9 cellular contexts compared by ENCODE assay signal in genomic region chr6:73704260-73704659, GRCh38. TPM values are rescaled to one million over a fixed set of nuclear protein-coding genes. Genes with fewer than 3 reads are reported as not detected.
A peak's percentile ranks its signal among the peaks of the same experiment; 100 is the strongest.
DNase-seq lines count a peak whose midpoint lies in the region; ATAC-seq and TF ChIP-seq lines count a peak whose summit lies in the region.
"Had no signal": no experiment of that assay in that cellular context is flagged by ENCODE, and none has a peak within 500 bp of the region (broad histone marks: within the 10 kb centered on the region; RNA-seq: fewer than 3 reads in every experiment).

No MANE protein-coding gene starts in this region.

- H3K79me2 ChIP-seq in mesendoderm (ENCODE audit: control insufficient read depth, insufficient read depth, low read length): no peaks in the 10 kb centered on the region

- no peak overlapping the region for H2BK15ac ChIP-seq in mesendoderm (replicated peaks; ENCODE audit: low read depth)

- peak; percentile 61 for ATAC-seq in HG03558 (IDR thresholded peaks at IDR 0.05; ENCODE audit: extremely low read depth, unreplicated experiment)
- peak; percentile 95 for ATAC-seq in activated naive CD8-positive, alpha-beta T cell treated with anti-CD3 and anti-CD28 coated beads, Interleukin-2, amount 50 U/mL, for 24 hours
- ATAC-seq in HG03439 (IDR thresholded peaks at IDR 0.05; ENCODE audit: unreplicated experiment): no peak
- ATAC-seq in lower lobe of right lung: no peak
- ATAC-seq in HG03565 (IDR thresholded peaks at IDR 0.05; ENCODE audit: unreplicated experiment): no peak

- H3K18ac ChIP-seq in mesendoderm (ENCODE audit: low read length): no peak overlapping the region

- H3K9ac ChIP-seq in mesendoderm (ENCODE audit: low read length): no peak overlapping the region

- intact Hi-C loops in lower lobe of right lung (cut with DNase I): no loop called here

- no peak overlapping the region for H2AK5ac ChIP-seq in mesendoderm (ENCODE audit: low read length)

- no peak overlapping the region for H3K56ac ChIP-seq in mesendoderm (ENCODE audit: low read length)

- H3K4me1 ChIP-seq in mesendoderm (ENCODE audit: control insufficient read depth, low read depth, low read length): no peaks in the 10 kb centered on the region
- peaks cover 4% of the 10 kb centered on the region for H3K4me1 ChIP-seq in lower lobe of right lung

- H3K4me3 ChIP-seq in mesendoderm (ENCODE audit: low read length) (no peak overlapping the region), lower lobe of right lung (no peak overlapping the region)

- peaks cover 27% of the 10 kb centered on the region for H3K36me3 Mint-ChIP-seq in activated naive CD8-positive, alpha-beta T cell treated with anti-CD3 and anti-CD28 coated beads, Interleukin-2, amount 50 U/mL, for 24 hours (ENCODE audit: low read depth)

- H3K36me3 ChIP-seq in mesendoderm (ENCODE audit: control insufficient read depth, insufficient read depth, low read length) (no peaks in the 10 kb centered on the region), lower lobe of right lung (no peaks in the 10 kb centered on the region)

- no peak overlapping the region for H3K27ac ChIP-seq in mesendoderm (ENCODE audit: low read depth, low read length)
- H3K27ac ChIP-seq in lower lobe of right lung: no peak overlapping the region

- DNase-seq in AG08395 (ENCODE audit: low spot score) (peak; percentile 85), mesendoderm (peak; percentile 29), globus pallidus (ENCODE audit: low spot score) (no peak), lower lobe of right lung (no peak)
- DNase-seq in activated naive CD8-positive, alpha-beta T cell treated with anti-CD3 and anti-CD28 coated beads, Interleukin-2, amount 50 U/mL, for 24 hours: peak; percentile 59
- DNase-seq: NCI-H69 had no signal

- H4K8ac ChIP-seq in mesendoderm (ENCODE audit: low read depth, low read length): no peak overlapping the region

- no peak overlapping the region for H3K23ac ChIP-seq in mesendoderm (ENCODE audit: low read length)

- H3K79me1 ChIP-seq in mesendoderm (ENCODE audit: low read length): no peaks in the 10 kb centered on the region

- no peak overlapping the region for H2BK120ac ChIP-seq in mesendoderm (ENCODE audit: low read depth, low read length)

- H3K27me3 ChIP-seq in mesendoderm (ENCODE audit: insufficient read depth, low read length, poor library complexity) (no peaks in the 10 kb centered on the region), lower lobe of right lung (ENCODE audit: low read depth) (no peaks in the 10 kb centered on the region)

- no peak for TF ChIP-seq CTCF in lower lobe of right lung (IDR thresholded peaks at IDR 0.05)

- no CpG with 5 or more reads among the region's 8 CpGs for WGBS in mesendoderm (ENCODE audit: extremely low coverage, insufficient coverage, low lambda C conversion rate)

- no peak overlapping the region for H3K4me2 ChIP-seq in mesendoderm (ENCODE audit: low read length)

- no peaks in the 10 kb centered on the region for H3K9me3 Mint-ChIP-seq in activated naive CD8-positive, alpha-beta T cell treated with anti-CD3 and anti-CD28 coated beads, Interleukin-2, amount 50 U/mL, for 24 hours

- peaks cover 40% of the 10 kb centered on the region for H3K4me1 Mint-ChIP-seq in activated naive CD8-positive, alpha-beta T cell treated with anti-CD3 and anti-CD28 coated beads, Interleukin-2, amount 50 U/mL, for 24 hours

- no peak overlapping the region for H3K4ac ChIP-seq in mesendoderm (ENCODE audit: low read depth, low read length)

- H2BK5ac ChIP-seq in mesendoderm (ENCODE audit: low read length): no peak overlapping the region

- H3K27me3 Mint-ChIP-seq in activated naive CD8-positive, alpha-beta T cell treated with anti-CD3 and anti-CD28 coated beads, Interleukin-2, amount 50 U/mL, for 24 hours: peaks cover 7% of the 10 kb centered on the region

- no peaks in the 10 kb centered on the region for H3K9me3 ChIP-seq in lower lobe of right lung

- H3K27ac Mint-ChIP-seq in activated naive CD8-positive, alpha-beta T cell treated with anti-CD3 and anti-CD28 coated beads, Interleukin-2, amount 50 U/mL, for 24 hours: peak overlapping the region; percentile 81

- peak overlapping the region; percentile 24 for H3K4me3 Mint-ChIP-seq in activated naive CD8-positive, alpha-beta T cell treated with anti-CD3 and anti-CD28 coated beads, Interleukin-2, amount 50 U/mL, for 24 hours

- H4K5ac ChIP-seq in mesendoderm (ENCODE audit: low read length): no peak overlapping the region

RNA-seq across cellular contexts. Expression of gene CD109, which starts 8.3 kb away (rescaled TPM):
- 1.5 TPM for polyA plus RNA-seq in mesendoderm (2013, experiment 1 of 2)
- 1.4 TPM for polyA plus RNA-seq in mesendoderm (2013, experiment 2 of 2)
- total RNA-seq in lower lobe of right lung: 25.0 TPM

RNA-seq across cellular contexts. Expression of gene SLC17A5, which starts 50.5 kb away (rescaled TPM):
- polyA plus RNA-seq in mesendoderm (2013, experiment 1 of 2): 3.8 TPM
- 4.4 TPM for polyA plus RNA-seq in mesendoderm (2013, experiment 2 of 2)
- 25.9 TPM for total RNA-seq in lower lobe of right lung

Comparison
In these comparisons a context has a peak if more than half of its experiments do, and no peak if none do; other contexts are left out.
1. DNase-seq: peak in AG08395 (single experiment), activated naive CD8-positive, alpha-beta T cell treated with anti-CD3 and anti-CD28 coated beads, Interleukin-2, amount 50 U/mL, for 24 hours (single experiment) and mesendoderm (single experiment); none in globus pallidus (single experiment) and lower lobe of right lung (single experiment).
2. ATAC-seq: peak in HG03558 (single experiment) and activated naive CD8-positive, alpha-beta T cell treated with anti-CD3 and anti-CD28 coated beads, Interleukin-2, amount 50 U/mL, for 24 hours (single experiment); none in HG03439 (single experiment), lower lobe of right lung (0 of 2) and HG03565 (single experiment).